Comparison of ENCODE assay signal across 11 cellular contexts in the genomic region with DNA sequence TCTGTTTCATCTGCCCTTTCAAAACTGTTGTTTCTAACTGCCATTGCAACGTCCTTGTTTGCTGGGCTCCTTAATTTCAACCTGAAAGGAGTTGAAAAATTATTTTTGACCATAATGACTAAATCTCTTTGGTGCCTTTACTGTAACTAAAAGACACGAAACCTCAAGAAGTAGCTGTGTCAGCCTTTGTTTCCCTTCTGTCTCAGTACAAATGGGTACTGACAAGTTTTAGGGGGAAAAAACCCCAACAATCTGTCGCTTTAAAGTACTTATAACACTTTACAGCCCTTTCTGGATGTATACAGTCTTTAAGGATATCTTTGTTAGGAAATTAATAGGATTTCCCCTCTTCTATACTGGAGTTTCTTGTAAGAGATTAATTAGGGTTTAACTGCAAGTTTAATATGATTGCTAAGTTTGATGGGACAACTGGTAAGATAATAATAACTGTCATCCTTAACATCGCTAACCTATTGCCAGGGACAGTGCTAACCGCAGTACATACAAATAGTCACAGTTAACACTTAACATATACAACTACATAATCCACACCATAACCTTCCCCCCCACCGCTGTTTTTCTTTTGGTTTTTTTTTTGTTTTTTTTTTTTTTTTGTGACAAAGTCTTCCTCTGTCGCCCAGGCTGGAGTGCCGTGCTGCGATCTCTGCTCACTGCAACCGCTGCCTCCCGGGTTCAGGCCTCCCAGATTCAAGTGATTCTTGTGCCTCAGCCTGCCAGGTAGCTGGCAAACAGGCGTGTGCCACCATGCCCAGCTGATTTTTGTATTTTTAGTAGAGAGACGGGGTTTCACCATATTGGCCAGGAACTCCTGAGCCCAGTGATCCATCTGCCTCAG. TPM values are rescaled to one million over a fixed set of nuclear protein-coding genes. Genes with fewer than 3 reads are reported as not detected.
A peak's percentile ranks its signal among the peaks of the same experiment; 100 is the strongest.
DNase-seq lines count a peak whose midpoint lies in the region; ATAC-seq and TF ChIP-seq lines count a peak whose summit lies in the region.
"Had no signal": no experiment of that assay in that cellular context is flagged by ENCODE, and none has a peak within 500 bp of the region (broad histone marks: within the 10 kb centered on the region; RNA-seq: fewer than 3 reads in every experiment).

No MANE protein-coding gene starts in this region.

- peaks cover 13% of the 10 kb centered on the region for H3K4me1 ChIP-seq in endocrine pancreas (ENCODE audit: control insufficient read depth, insufficient read depth, low read length)
- no peaks in the 10 kb centered on the region for H3K4me1 ChIP-seq in MM.1S (ENCODE audit: low read length)

- H3K9ac ChIP-seq in endocrine pancreas (ENCODE audit: control insufficient read depth, insufficient read depth, low read length), result no peak overlapping the region
- no peak overlapping the region for H3K9ac ChIP-seq in MM.1S (ENCODE audit: low read length)
- H3K9ac ChIP-seq: KMS-11 had no signal

- H3K9me3 Mint-ChIP-seq in stimulated activated naive CD8-positive, alpha-beta T cell treated with anti-CD3 and anti-CD28 coated beads, Interleukin-15, Interleukin-2, amounts not matched to agents 100 ng/mL and 50 ng/mL, for 24 hours, result no peaks in the 10 kb centered on the region
- H3K9me3 Mint-ChIP-seq in neural crest cell, result no peaks in the 10 kb centered on the region

- no peaks in the 10 kb centered on the region for H3K36me3 Mint-ChIP-seq in stimulated activated naive CD8-positive, alpha-beta T cell treated with anti-CD3 and anti-CD28 coated beads, Interleukin-15, Interleukin-2, amounts not matched to agents 100 ng/mL and 50 ng/mL, for 24 hours (ENCODE audit: low read depth)
- no peaks in the 10 kb centered on the region for H3K36me3 Mint-ChIP-seq in neural crest cell (ENCODE audit: low read depth)
- H3K36me3 Mint-ChIP-seq: CD4-positive, alpha-beta memory T cell had no signal

- H3F3A ChIP-seq in MM.1S (ENCODE audit: insufficient read depth, low read length), result no peaks in the 10 kb centered on the region; the same call in 1 of the 2 replicates

- no peak for ATAC-seq in stimulated activated naive CD8-positive, alpha-beta T cell treated with anti-CD3 and anti-CD28 coated beads, Interleukin-15, Interleukin-2, amounts not matched to agents 100 U/mL and 50 U/mL, for 24 hours
- ATAC-seq in HG02970 (IDR thresholded peaks at IDR 0.05; ENCODE audit: low FRiP score, unreplicated experiment), result no peak

- H3K4me3 ChIP-seq in endocrine pancreas (ENCODE audit: control insufficient read depth, insufficient read depth, low read length) (peak overlapping the region; percentile 39), MM.1S (ENCODE audit: low read length) (no peak overlapping the region)
- H3K4me3 ChIP-seq: lung had no signal

- no peaks in the 10 kb centered on the region for H3K36me3 ChIP-seq in endocrine pancreas (ENCODE audit: control insufficient read depth, insufficient read depth, low read length)
- H3K36me3 ChIP-seq in MM.1S (replicated peaks; ENCODE audit: insufficient read depth, low read length), result no peaks in the 10 kb centered on the region

- H3K27me3 ChIP-seq in endocrine pancreas (ENCODE audit: control insufficient read depth, insufficient read depth, low read length), result no peaks in the 10 kb centered on the region
- peaks cover 15% of the 10 kb centered on the region; the same call in 1 of the 2 replicates for H3K27me3 ChIP-seq in MM.1S (replicated peaks; ENCODE audit: insufficient read depth, low read length)

- H3K27ac ChIP-seq in MM.1S (ENCODE audit: low read length), result no peak overlapping the region
- H3K27ac ChIP-seq: KMS-11 had no signal

- H4K20me1 ChIP-seq in MM.1S (ENCODE audit: insufficient read depth, low read length), result no peaks in the 10 kb centered on the region

- TF ChIP-seq CTCF in neural crest cell (conservative IDR thresholded peaks at IDR 0.05), result no peak
- TF ChIP-seq CTCF in MM.1S (IDR thresholded peaks at IDR 0.05; ENCODE audit: low read length), result no peak

- no peak for DNase-seq in stimulated activated naive CD8-positive, alpha-beta T cell treated with anti-CD3 and anti-CD28 coated beads, Interleukin-15, Interleukin-2, amounts not matched to agents 100 U/mL and 50 U/mL, for 24 hours
- no peak for DNase-seq in neural crest cell (ENCODE audit: low read depth, low spot score)
- DNase-seq in NCI-H226, result no peak
- DNase-seq in NCI-H82 treated with DMSO at 0.1 percent for 48 hours (lab: John Stamatoyannopoulos, UW; ENCODE audit: unreplicated experiment), result no peak
- no peak for DNase-seq in MM.1S
- DNase-seq: CD4-positive, alpha-beta memory T cell had no signal

- H3K4me1 Mint-ChIP-seq in stimulated activated naive CD8-positive, alpha-beta T cell treated with anti-CD3 and anti-CD28 coated beads, Interleukin-15, Interleukin-2, amounts not matched to agents 100 ng/mL and 50 ng/mL, for 24 hours (ENCODE audit: low read depth), result peaks cover 21% of the 10 kb centered on the region
- peaks cover 26% of the 10 kb centered on the region for H3K4me1 Mint-ChIP-seq in neural crest cell

- peaks cover 82% of the 10 kb centered on the region for H3K27me3 Mint-ChIP-seq in stimulated activated naive CD8-positive, alpha-beta T cell treated with anti-CD3 and anti-CD28 coated beads, Interleukin-15, Interleukin-2, amounts not matched to agents 100 ng/mL and 50 ng/mL, for 24 hours
- peaks cover 94% of the 10 kb centered on the region for H3K27me3 Mint-ChIP-seq in neural crest cell (ENCODE audit: low read depth)

- no peak overlapping the region for H3K27ac Mint-ChIP-seq in stimulated activated naive CD8-positive, alpha-beta T cell treated with anti-CD3 and anti-CD28 coated beads, Interleukin-15, Interleukin-2, amounts not matched to agents 100 ng/mL and 50 ng/mL, for 24 hours
- H3K27ac Mint-ChIP-seq in neural crest cell (ENCODE audit: unreplicated experiment), result no peak overlapping the region
- H3K27ac Mint-ChIP-seq: CD4-positive, alpha-beta memory T cell had no signal

- no peaks in the 10 kb centered on the region for H3K9me3 ChIP-seq in endocrine pancreas (ENCODE audit: control insufficient read depth, low read length)
- no peaks in the 10 kb centered on the region for H3K9me3 ChIP-seq in MM.1S (replicated peaks; ENCODE audit: insufficient read depth, low read length)

- peak overlapping the region; percentile 21 for H3K4me3 Mint-ChIP-seq in stimulated activated naive CD8-positive, alpha-beta T cell treated with anti-CD3 and anti-CD28 coated beads, Interleukin-15, Interleukin-2, amounts not matched to agents 100 ng/mL and 50 ng/mL, for 24 hours
- peak overlapping the region; percentile 73 for H3K4me3 Mint-ChIP-seq in neural crest cell

- no peak overlapping the region for H2AFZ ChIP-seq in MM.1S (ENCODE audit: low read length)

- H3K79me2 ChIP-seq in MM.1S (ENCODE audit: low read length), result no peaks in the 10 kb centered on the region

- H3K4me2 ChIP-seq in MM.1S (ENCODE audit: low read depth, low read length), result no peak overlapping the region
- H3K4me2 ChIP-seq: KMS-11 had no signal

- no peaks in the 10 kb centered on the region for H3K9me2 ChIP-seq in MM.1S (replicated peaks; ENCODE audit: insufficient read depth, low read length)

RNA-seq across cellular contexts. Expression of gene GXYLT2, which starts 1.7 kb away (rescaled TPM):
- 0.82 and 1.2 TPM in 2 replicates for total RNA-seq in neural crest cell
- total RNA-seq: CD4-positive, alpha-beta memory T cell had no signal

RNA-seq across cellular contexts. Expression of gene SHQ1, which starts 41.3 kb away (rescaled TPM):
- 20.7 and 22.4 TPM in 2 replicates for total RNA-seq in neural crest cell
